Comparison of ENCODE assay signal across 1 cellular context in the genomic region with DNA sequence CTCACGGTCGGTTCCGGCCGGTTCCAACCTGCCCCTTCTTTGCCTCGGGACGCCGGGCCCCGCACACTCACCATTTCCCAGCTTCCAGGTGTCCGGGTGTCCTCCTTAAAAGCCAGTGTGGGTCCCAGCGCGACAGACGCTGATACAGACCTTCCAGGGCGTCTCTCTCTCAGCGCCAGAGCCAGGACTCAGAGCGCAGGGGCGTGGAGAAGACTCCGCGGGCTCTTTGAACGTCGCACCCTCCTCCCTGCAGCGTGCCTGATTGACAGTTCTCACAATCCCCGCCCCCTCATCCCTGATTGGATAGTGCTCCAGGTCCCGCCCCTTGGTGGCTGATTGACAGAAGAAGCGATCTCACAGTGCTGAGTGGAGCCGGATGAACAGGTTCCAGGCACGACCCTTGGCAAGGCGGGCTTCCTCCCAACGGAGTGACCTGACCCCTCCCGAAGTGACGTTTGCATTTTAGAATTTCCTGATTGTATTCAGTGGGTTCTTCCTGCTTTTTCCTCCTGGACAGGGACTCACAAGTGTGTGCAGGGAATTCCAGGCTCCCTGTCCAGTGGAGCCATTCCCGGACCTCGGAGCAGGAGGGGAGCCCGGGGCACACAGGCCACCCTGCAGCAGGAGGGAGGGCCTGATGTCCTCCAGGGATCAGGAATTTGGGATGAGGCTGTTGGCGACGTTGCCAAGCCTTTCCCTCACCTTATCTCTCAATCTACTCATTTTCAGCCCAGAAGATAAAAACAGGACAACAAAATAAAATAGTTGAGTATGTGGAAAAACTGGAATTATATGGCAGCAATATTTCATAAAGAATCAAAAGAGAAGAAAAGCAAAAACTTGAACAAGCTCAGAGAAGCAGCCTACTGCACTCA.
TF ChIP-seq lines count a peak whose summit lies in the region.

A gene (minus strand): TSS at position 201 of the 875 bp plus-strand sequence. CDS start 127 bp downstream, at position 74.

TF ChIP-seq in GM12878, 131 proteins besides CTCF, POLR2A, EP300 and RAD21 (continued from another document and continues in another):
- TF ChIP-seq ZNF207 (IDR thresholded peaks at IDR 0.05; ENCODE audit: borderline replicate concordance) (no peak), RCOR1 (conservative IDR thresholded peaks at IDR 0.05; ENCODE audit: low read depth, low read length) (no peak), SREBF2 (IDR thresholded peaks at IDR 0.05; ENCODE audit: low read length) (no peak), NR2C1 (IDR thresholded peaks at IDR 0.05) (peak; percentile 54), BHLHE40 (IDR thresholded peaks at IDR 0.05; ENCODE audit: borderline replicate concordance in 1 of 2, low read depth in 2 of 2, low read length in 1 of 2) (peak; percentile 22 to 57; a peak in 1 of 4 replicates), BMI1 (IDR thresholded peaks at IDR 0.05; ENCODE audit: borderline replicate concordance) (no peak), ATF7 (IDR thresholded peaks at IDR 0.05; ENCODE audit: low read depth) (no peak), STAT1 (conservative IDR thresholded peaks at IDR 0.05) (no peak), BRCA1 (IDR thresholded peaks at IDR 0.05; ENCODE audit: low read depth, low read length) (no peak), CREB1 (IDR thresholded peaks at IDR 0.05; ENCODE audit: low read depth) (peak; percentile 61; the same call in 1 of the 2 replicates), CHD4 (IDR thresholded peaks at IDR 0.05) (no peak), TARDBP (IDR thresholded peaks at IDR 0.05; ENCODE audit: borderline replicate concordance) (0 out of 2 replicates have a peak, but pooled peaks have one; percentile 19), SRF (IDR thresholded peaks at IDR 0.05; ENCODE audit: low read depth in 2 of 2, low read length in 2 of 2) (no peak), YBX1 (IDR thresholded peaks at IDR 0.05) (no peak), ZBED1 (IDR thresholded peaks at IDR 0.05; ENCODE audit: borderline replicate concordance) (no peak), CHD2 (IDR thresholded peaks at IDR 0.05; ENCODE audit: borderline replicate concordance, low read depth, low read length) (peak; percentile 82; the same call in 1 of the 2 replicates), MXI1 (IDR thresholded peaks at IDR 0.05; ENCODE audit: low read depth, low read length) (no peak; the same call in 1 of the 2 replicates), JUND (IDR thresholded peaks at IDR 0.05; ENCODE audit: low read depth, low read length) (no peak), PML (IDR thresholded peaks at IDR 0.05; ENCODE audit: low read length) (no peak), NRF1 (conservative IDR thresholded peaks at IDR 0.05; ENCODE audit: low read depth, low read length) (no peak), HDAC6 (IDR thresholded peaks at IDR 0.05; ENCODE audit: unreplicated experiment) (no peak), FOXK2 (IDR thresholded peaks at IDR 0.05) (no peak), RBBP5 (conservative IDR thresholded peaks at IDR 0.05) (no peak), RAD51 (IDR thresholded peaks at IDR 0.05) (no peak), TBL1XR1 (IDR thresholded peaks at IDR 0.05; ENCODE audit: low read depth, low read length) (no peak), RELA (IDR thresholded peaks at IDR 0.05; ENCODE audit: borderline replicate concordance, partially characterized antibody) (no peak), ZNF274 (IDR thresholded peaks at IDR 0.05; ENCODE audit: insufficient read depth, insufficient read length) (no peak), ZNF384 (IDR thresholded peaks at IDR 0.05; ENCODE audit: borderline replicate concordance, low read depth, low read length) (no peak), GATAD2B (conservative IDR thresholded peaks at IDR 0.05; ENCODE audit: low read depth) (no peak), DPF2 (IDR thresholded peaks at IDR 0.05) (peak; percentile 94), FOS (IDR thresholded peaks at IDR 0.05; ENCODE audit: borderline replicate concordance, extremely low read depth, insufficient read length) (no peak), STAT3 (IDR thresholded peaks at IDR 0.05; ENCODE audit: low read depth, low read length) (no peak), ASH2L (IDR thresholded peaks at IDR 0.05; ENCODE audit: borderline replicate concordance, low read depth) (no peak), ZNF24 (IDR thresholded peaks at IDR 0.05) (no peak), SUZ12 (IDR thresholded peaks at IDR 0.05; ENCODE audit: unreplicated experiment) (no peak), CREM (IDR thresholded peaks at IDR 0.05; ENCODE audit: low read depth) (peak; percentile 29; the same call in 1 of the 2 replicates), CBFB (IDR thresholded peaks at IDR 0.05; ENCODE audit: low read depth) (no peak), HCFC1 (IDR thresholded peaks at IDR 0.05; ENCODE audit: low read length) (no peak), JUNB (IDR thresholded peaks at IDR 0.05) (no peak)
- TF ChIP-seq, protein P1, sequence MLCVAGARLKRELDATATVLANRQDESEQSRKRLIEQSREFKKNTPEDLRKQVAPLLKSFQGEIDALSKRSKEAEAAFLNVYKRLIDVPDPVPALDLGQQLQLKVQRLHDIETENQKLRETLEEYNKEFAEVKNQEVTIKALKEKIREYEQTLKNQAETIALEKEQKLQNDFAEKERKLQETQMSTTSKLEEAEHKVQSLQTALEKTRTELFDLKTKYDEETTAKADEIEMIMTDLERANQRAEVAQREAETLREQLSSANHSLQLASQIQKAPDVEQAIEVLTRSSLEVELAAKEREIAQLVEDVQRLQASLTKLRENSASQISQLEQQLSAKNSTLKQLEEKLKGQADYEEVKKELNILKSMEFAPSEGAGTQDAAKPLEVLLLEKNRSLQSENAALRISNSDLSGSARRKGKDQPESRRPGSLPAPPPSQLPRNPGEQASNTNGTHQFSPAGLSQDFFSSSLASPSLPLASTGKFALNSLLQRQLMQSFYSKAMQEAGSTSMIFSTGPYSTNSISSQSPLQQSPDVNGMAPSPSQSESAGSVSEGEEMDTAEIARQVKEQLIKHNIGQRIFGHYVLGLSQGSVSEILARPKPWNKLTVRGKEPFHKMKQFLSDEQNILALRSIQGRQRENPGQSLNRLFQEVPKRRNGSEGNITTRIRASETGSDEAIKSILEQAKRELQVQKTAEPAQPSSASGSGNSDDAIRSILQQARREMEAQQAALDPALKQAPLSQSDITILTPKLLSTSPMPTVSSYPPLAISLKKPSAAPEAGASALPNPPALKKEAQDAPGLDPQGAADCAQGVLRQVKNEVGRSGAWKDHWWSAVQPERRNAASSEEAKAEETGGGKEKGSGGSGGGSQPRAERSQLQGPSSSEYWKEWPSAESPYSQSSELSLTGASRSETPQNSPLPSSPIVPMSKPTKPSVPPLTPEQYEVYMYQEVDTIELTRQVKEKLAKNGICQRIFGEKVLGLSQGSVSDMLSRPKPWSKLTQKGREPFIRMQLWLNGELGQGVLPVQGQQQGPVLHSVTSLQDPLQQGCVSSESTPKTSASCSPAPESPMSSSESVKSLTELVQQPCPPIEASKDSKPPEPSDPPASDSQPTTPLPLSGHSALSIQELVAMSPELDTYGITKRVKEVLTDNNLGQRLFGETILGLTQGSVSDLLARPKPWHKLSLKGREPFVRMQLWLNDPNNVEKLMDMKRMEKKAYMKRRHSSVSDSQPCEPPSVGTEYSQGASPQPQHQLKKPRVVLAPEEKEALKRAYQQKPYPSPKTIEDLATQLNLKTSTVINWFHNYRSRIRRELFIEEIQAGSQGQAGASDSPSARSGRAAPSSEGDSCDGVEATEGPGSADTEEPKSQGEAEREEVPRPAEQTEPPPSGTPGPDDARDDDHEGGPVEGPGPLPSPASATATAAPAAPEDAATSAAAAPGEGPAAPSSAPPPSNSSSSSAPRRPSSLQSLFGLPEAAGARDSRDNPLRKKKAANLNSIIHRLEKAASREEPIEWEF (IDR thresholded peaks at IDR 0.05; ENCODE audit: insufficient replicate concordance, low read depth, low read length) = no peak
- TF ChIP-seq, protein P2, sequence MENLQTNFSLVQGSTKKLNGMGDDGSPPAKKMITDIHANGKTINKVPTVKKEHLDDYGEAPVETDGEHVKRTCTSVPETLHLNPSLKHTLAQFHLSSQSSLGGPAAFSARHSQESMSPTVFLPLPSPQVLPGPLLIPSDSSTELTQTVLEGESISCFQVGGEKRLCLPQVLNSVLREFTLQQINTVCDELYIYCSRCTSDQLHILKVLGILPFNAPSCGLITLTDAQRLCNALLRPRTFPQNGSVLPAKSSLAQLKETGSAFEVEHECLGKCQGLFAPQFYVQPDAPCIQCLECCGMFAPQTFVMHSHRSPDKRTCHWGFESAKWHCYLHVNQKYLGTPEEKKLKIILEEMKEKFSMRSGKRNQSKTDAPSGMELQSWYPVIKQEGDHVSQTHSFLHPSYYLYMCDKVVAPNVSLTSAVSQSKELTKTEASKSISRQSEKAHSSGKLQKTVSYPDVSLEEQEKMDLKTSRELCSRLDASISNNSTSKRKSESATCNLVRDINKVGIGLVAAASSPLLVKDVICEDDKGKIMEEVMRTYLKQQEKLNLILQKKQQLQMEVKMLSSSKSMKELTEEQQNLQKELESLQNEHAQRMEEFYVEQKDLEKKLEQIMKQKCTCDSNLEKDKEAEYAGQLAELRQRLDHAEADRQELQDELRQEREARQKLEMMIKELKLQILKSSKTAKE (IDR thresholded peaks at IDR 0.05; ENCODE audit: low read depth, poor library complexity, severe bottlenecking) = no peak
- TF ChIP-seq, protein P3, sequence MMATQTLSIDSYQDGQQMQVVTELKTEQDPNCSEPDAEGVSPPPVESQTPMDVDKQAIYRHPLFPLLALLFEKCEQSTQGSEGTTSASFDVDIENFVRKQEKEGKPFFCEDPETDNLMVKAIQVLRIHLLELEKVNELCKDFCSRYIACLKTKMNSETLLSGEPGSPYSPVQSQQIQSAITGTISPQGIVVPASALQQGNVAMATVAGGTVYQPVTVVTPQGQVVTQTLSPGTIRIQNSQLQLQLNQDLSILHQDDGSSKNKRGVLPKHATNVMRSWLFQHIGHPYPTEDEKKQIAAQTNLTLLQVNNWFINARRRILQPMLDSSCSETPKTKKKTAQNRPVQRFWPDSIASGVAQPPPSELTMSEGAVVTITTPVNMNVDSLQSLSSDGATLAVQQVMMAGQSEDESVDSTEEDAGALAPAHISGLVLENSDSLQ (IDR thresholded peaks at IDR 0.05) = peak; percentile 98
- TF ChIP-seq, protein P4, sequence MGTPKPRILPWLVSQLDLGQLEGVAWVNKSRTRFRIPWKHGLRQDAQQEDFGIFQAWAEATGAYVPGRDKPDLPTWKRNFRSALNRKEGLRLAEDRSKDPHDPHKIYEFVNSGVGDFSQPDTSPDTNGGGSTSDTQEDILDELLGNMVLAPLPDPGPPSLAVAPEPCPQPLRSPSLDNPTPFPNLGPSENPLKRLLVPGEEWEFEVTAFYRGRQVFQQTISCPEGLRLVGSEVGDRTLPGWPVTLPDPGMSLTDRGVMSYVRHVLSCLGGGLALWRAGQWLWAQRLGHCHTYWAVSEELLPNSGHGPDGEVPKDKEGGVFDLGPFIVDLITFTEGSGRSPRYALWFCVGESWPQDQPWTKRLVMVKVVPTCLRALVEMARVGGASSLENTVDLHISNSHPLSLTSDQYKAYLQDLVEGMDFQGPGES (IDR thresholded peaks at IDR 0.05) = peak; percentile 76
- TF ChIP-seq, protein P5, sequence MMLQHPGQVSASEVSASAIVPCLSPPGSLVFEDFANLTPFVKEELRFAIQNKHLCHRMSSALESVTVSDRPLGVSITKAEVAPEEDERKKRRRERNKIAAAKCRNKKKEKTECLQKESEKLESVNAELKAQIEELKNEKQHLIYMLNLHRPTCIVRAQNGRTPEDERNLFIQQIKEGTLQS (IDR thresholded peaks at IDR 0.05; ENCODE audit: borderline replicate concordance, extremely low read depth, low read depth, low read length) = no peak
- TF ChIP-seq, protein P6, sequence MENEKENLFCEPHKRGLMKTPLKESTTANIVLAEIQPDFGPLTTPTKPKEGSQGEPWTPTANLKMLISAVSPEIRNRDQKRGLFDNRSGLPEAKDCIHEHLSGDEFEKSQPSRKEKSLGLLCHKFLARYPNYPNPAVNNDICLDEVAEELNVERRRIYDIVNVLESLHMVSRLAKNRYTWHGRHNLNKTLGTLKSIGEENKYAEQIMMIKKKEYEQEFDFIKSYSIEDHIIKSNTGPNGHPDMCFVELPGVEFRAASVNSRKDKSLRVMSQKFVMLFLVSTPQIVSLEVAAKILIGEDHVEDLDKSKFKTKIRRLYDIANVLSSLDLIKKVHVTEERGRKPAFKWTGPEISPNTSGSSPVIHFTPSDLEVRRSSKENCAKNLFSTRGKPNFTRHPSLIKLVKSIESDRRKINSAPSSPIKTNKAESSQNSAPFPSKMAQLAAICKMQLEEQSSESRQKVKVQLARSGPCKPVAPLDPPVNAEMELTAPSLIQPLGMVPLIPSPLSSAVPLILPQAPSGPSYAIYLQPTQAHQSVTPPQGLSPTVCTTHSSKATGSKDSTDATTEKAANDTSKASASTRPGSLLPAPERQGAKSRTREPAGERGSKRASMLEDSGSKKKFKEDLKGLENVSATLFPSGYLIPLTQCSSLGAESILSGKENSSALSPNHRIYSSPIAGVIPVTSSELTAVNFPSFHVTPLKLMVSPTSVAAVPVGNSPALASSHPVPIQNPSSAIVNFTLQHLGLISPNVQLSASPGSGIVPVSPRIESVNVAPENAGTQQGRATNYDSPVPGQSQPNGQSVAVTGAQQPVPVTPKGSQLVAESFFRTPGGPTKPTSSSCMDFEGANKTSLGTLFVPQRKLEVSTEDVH (IDR thresholded peaks at IDR 0.05; ENCODE audit: low read depth, partially characterized antibody) = no peak
- TF ChIP-seq, protein P7, sequence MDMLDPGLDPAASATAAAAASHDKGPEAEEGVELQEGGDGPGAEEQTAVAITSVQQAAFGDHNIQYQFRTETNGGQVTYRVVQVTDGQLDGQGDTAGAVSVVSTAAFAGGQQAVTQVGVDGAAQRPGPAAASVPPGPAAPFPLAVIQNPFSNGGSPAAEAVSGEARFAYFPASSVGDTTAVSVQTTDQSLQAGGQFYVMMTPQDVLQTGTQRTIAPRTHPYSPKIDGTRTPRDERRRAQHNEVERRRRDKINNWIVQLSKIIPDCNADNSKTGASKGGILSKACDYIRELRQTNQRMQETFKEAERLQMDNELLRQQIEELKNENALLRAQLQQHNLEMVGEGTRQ (IDR thresholded peaks at IDR 0.05; ENCODE audit: borderline replicate concordance, low read depth, low read length) = no peak
- TF ChIP-seq, protein P8, sequence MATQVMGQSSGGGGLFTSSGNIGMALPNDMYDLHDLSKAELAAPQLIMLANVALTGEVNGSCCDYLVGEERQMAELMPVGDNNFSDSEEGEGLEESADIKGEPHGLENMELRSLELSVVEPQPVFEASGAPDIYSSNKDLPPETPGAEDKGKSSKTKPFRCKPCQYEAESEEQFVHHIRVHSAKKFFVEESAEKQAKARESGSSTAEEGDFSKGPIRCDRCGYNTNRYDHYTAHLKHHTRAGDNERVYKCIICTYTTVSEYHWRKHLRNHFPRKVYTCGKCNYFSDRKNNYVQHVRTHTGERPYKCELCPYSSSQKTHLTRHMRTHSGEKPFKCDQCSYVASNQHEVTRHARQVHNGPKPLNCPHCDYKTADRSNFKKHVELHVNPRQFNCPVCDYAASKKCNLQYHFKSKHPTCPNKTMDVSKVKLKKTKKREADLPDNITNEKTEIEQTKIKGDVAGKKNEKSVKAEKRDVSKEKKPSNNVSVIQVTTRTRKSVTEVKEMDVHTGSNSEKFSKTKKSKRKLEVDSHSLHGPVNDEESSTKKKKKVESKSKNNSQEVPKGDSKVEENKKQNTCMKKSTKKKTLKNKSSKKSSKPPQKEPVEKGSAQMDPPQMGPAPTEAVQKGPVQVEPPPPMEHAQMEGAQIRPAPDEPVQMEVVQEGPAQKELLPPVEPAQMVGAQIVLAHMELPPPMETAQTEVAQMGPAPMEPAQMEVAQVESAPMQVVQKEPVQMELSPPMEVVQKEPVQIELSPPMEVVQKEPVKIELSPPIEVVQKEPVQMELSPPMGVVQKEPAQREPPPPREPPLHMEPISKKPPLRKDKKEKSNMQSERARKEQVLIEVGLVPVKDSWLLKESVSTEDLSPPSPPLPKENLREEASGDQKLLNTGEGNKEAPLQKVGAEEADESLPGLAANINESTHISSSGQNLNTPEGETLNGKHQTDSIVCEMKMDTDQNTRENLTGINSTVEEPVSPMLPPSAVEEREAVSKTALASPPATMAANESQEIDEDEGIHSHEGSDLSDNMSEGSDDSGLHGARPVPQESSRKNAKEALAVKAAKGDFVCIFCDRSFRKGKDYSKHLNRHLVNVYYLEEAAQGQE (IDR thresholded peaks at IDR 0.05; ENCODE audit: low read depth, low read length) = no peak
